Comparison of ENCODE assay signal across 1 cellular context in the genomic region with DNA sequence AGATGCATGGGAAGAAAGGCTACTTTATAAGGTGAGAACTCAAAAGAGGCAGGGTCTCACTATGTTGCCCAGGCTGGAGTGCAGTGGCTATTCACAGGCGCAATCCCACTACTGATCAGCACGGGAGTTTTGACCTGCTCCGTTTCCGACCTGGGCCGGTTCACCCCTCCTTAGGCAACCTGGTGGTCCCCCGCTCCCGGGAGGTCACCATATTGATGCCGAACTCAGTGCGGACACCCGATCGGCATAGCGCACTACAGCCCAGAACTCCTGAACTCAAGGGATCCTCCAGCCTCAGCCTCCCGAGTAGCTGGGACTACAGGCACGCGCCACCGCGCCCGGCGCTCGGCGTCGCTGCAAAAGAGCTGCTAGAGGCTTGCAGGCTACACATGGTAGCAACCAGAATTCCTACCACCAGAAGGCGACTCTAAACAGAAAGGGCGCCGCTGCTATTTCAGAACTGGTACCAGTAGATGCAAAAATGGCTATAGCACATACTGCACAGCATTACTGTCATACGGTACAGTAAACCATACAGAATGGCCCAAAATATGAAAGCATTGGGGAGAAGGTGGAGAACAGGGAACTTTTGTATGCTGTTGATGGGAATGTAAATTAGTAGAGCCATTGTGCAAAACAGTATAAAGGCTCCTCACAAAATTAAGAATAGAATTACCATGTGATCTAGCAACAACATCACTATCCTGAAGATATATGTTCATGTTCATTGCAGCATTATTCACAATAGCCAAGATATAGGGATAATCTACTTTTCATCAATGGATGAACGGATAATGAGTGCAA.
TF ChIP-seq lines count a peak whose summit lies in the region.

No MANE protein-coding gene starts in this region.

TF ChIP-seq in neural cell, 6 proteins besides CTCF, POLR2A, EP300 and RAD21 (continued from another document):
- TF ChIP-seq, protein P1, sequence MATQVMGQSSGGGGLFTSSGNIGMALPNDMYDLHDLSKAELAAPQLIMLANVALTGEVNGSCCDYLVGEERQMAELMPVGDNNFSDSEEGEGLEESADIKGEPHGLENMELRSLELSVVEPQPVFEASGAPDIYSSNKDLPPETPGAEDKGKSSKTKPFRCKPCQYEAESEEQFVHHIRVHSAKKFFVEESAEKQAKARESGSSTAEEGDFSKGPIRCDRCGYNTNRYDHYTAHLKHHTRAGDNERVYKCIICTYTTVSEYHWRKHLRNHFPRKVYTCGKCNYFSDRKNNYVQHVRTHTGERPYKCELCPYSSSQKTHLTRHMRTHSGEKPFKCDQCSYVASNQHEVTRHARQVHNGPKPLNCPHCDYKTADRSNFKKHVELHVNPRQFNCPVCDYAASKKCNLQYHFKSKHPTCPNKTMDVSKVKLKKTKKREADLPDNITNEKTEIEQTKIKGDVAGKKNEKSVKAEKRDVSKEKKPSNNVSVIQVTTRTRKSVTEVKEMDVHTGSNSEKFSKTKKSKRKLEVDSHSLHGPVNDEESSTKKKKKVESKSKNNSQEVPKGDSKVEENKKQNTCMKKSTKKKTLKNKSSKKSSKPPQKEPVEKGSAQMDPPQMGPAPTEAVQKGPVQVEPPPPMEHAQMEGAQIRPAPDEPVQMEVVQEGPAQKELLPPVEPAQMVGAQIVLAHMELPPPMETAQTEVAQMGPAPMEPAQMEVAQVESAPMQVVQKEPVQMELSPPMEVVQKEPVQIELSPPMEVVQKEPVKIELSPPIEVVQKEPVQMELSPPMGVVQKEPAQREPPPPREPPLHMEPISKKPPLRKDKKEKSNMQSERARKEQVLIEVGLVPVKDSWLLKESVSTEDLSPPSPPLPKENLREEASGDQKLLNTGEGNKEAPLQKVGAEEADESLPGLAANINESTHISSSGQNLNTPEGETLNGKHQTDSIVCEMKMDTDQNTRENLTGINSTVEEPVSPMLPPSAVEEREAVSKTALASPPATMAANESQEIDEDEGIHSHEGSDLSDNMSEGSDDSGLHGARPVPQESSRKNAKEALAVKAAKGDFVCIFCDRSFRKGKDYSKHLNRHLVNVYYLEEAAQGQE (IDR thresholded peaks at IDR 0.05; ENCODE audit: borderline replicate concordance) = no peak
